ENCODE assay signal across 22 cellular contexts in genomic region chr6:132107896-132108295, GRCh38.
"Had no signal": no experiment of that assay in that cellular context is flagged by ENCODE, and none has a peak within 500 bp of the region (broad histone marks: within the 10 kb centered on the region; RNA-seq: fewer than 3 reads in every experiment).

No MANE protein-coding gene starts in this region.

- DNase-seq: hypothalamus; immature natural killer cell; islet precursor cell; left ventricle myocardium inferior; mesendoderm; naive B cell; natural killer cell; nephron progenitor cell; occipital lobe; ovary; right cardiac atrium; stimulated activated CD4-positive, alpha-beta T cell treated with anti-CD3 and anti-CD28 coated beads, Interleukin-12 subunit alpha, Interleukin-12 subunit beta, amount 100 ng/mL, for 4 hours; stimulated activated CD4-positive, alpha-beta T cell treated with anti-CD3 and anti-CD28 coated beads, Interleukin-15, amount 100 ng/mL, for 24 hours; stimulated activated CD4-positive, alpha-beta T cell treated with anti-CD3 and anti-CD28 coated beads, Interleukin-2, amount 100 ng/mL, for 24 hours; stimulated activated CD4-positive, alpha-beta T cell treated with anti-CD3 and anti-CD28 coated beads, Interleukin-4, amount 100 ng/mL, for 1 hour; stimulated activated naive B cell treated with anti-CD40 and anti-IgM and Interleukin-4, amounts not matched to agents 10 μg/mL and 1 μg/mL and 100 μg/mL, for 72 hours; stimulated activated naive CD8-positive, alpha-beta T cell treated with anti-CD3 and anti-CD28 coated beads, Interleukin-15, Interleukin-2, amounts not matched to agents 100 U/mL and 50 U/mL, for 24 hours; stomach; testis; thyroid gland; transverse colon; upper lobe of left lung had no signal
